9 cellular contexts compared by ENCODE assay signal in genomic region chr21:36060159-36060921, GRCh38. TPM values are rescaled to one million over a fixed set of nuclear protein-coding genes. Genes with fewer than 3 reads are reported as not detected.
DNase-seq lines count a peak whose midpoint lies in the region; ATAC-seq, FAIRE-seq and TF ChIP-seq lines count a peak whose summit lies in the region.
"Had no signal": no experiment of that assay in that cellular context is flagged by ENCODE, and none has a peak within 500 bp of the region (broad histone marks: within the 10 kb centered on the region; RNA-seq: fewer than 3 reads in every experiment).

Gene SETD4, minus strand, starts transcription at chr21:36060526. Its CDS starts 1,638 bp downstream, at chr21:36058888.

- peak within 1 kb of the TSS; percentile 81 to 84 for H3K9ac ChIP-seq in kidney (ENCODE audit: low read length in 2 of 2)

- FAIRE-seq in kidney (lab: Jason Lieb, UNC), result no peak
- FAIRE-seq: endometrium had no signal

- H3K4me3 ChIP-seq in kidney (ENCODE audit: low read length in 2 of 2), result peak within 1 kb of the TSS; percentile 84 to 99

- DNase-seq in AG09319 (ENCODE audit: extremely low read depth, low read depth) (peak; percentile 82), NCI-H446 treated with DMSO at 0.1 percent for 48 hours (lab: John Stamatoyannopoulos, UW) (peak; percentile 85), cerebellar cortex (ENCODE audit: low spot score) (peak; percentile 96), kidney (peak; percentile 97)
- peak; percentile 96 for DNase-seq in stimulated activated CD4-positive, alpha-beta T cell treated with anti-CD3 and anti-CD28 coated beads, Interleukin-15, amount 100 ng/mL, for 24 hours

- no peak for TF ChIP-seq CTCF in AG09319 (IDR thresholded peaks at IDR 0.05; ENCODE audit: low read depth, low read length)
- TF ChIP-seq CTCF in kidney (IDR thresholded peaks at IDR 0.05; ENCODE audit: borderline replicate concordance, extremely low read depth, insufficient read depth), result no peak

- intact Hi-C loops in kidney (cut with DNase I), result no loop called here

- H3K4me1 ChIP-seq in kidney (ENCODE audit: control insufficient read depth in 1 of 2, insufficient read depth in 1 of 2, low read depth in 1 of 2, low read length in 2 of 2), result peaks cover 0 to 2% of the 10 kb centered on the region in 2 donors

- peaks cover 15 to 18% of the 10 kb centered on the region in 2 donors for H3K36me3 ChIP-seq in kidney (ENCODE audit: control insufficient read depth in 1 of 2, insufficient read depth in 2 of 2, low read length in 2 of 2)

- H3K9me3 ChIP-seq in kidney (ENCODE audit: control insufficient read depth in 1 of 2, low read length in 2 of 2), result no peaks in the 10 kb centered on the region

- ATAC-seq in GM19035 (IDR thresholded peaks at IDR 0.05; ENCODE audit: unreplicated experiment), result peak; percentile 92
- ATAC-seq in HG03354 (IDR thresholded peaks at IDR 0.05; ENCODE audit: poor library complexity, severe bottlenecking, unreplicated experiment), result peak; percentile 91
- ATAC-seq in activated CD4-positive, CD25-positive, alpha-beta regulatory T cell treated with anti-CD3 and anti-CD28 coated beads, Interleukin-2, amount 50 U/mL, for 24 hours, result peak; percentile 92

- peak within 1 kb of the TSS; percentile 90 to 96 for H3K27ac ChIP-seq in kidney (ENCODE audit: low read depth in 2 of 2, low read length in 2 of 2)

RNA-seq across cellular contexts. Expression of gene SETD4, which starts in this region (rescaled TPM):
- 22.5 TPM for total RNA-seq in kidney
- 14.2 TPM for polyA plus RNA-seq in kidney (ENCODE audit: insufficient read depth, low read depth, low replicate concordance)

Comparison
In these comparisons a context has a peak if more than half of its experiments do, and no peak if none do; other contexts are left out.
1. Peak in every context shown above with its lines: DNase-seq, ATAC-seq, H3K4me3 ChIP-seq and H3K27ac ChIP-seq.